ENCODE assay signal across 8 cellular contexts in genomic region chr17:43212641-43213490, GRCh38. TPM values are rescaled to one million over a fixed set of nuclear protein-coding genes. Genes with fewer than 3 reads are reported as not detected.
DNase-seq lines count a peak whose midpoint lies in the region; ATAC-seq, FAIRE-seq and TF ChIP-seq lines count a peak whose summit lies in the region.

No MANE protein-coding gene starts in this region.

- H3K4me3 ChIP-seq in astrocyte (ENCODE audit: insufficient read depth, low read depth, low read length): peak overlapping the region; percentile 83
- peak overlapping the region; percentile 77 for H3K4me3 ChIP-seq in lower lobe of right lung

- peak overlapping the region; percentile 91 for H3K4me2 ChIP-seq in astrocyte (ENCODE audit: low read length)

- H3K9me3 ChIP-seq in astrocyte (ENCODE audit: insufficient read depth, low read depth, low read length) (no peaks in the 10 kb centered on the region), lower lobe of right lung (no peaks in the 10 kb centered on the region)

- FAIRE-seq in astrocyte (lab: Jason Lieb, UNC): no peak

- peak overlapping the region; percentile 91 for H3K9ac ChIP-seq in astrocyte (ENCODE audit: low read length)

- peaks cover 16% of the 10 kb centered on the region for H3K79me2 ChIP-seq in astrocyte (ENCODE audit: insufficient read depth, low read length)

- H3K4me3 Mint-ChIP-seq in astrocyte (ENCODE audit: unreplicated experiment): peak overlapping the region; percentile 94

- H3K36me3 Mint-ChIP-seq in astrocyte (ENCODE audit: low read depth, unreplicated experiment): peaks cover 19% of the 10 kb centered on the region

- DNase-seq in astrocyte (ENCODE audit: low read depth): no peak
- DNase-seq in lower lobe of right lung: no peak
- no peak for DNase-seq in activated CD8-positive, alpha-beta memory T cell treated with anti-CD3 and anti-CD28 coated beads for 24 hours
- no peak for DNase-seq in hypothalamus (lab: John Stamatoyannopoulos, UW)
- no peak for DNase-seq in NCI-H510A (lab: John Stamatoyannopoulos, UW)

- ATAC-seq in HG02610 (IDR thresholded peaks at IDR 0.05; ENCODE audit: unreplicated experiment) (peak; percentile 17), lower lobe of right lung (peak; percentile 6 to 15), HG03045 (IDR thresholded peaks at IDR 0.05; ENCODE audit: unreplicated experiment) (no peak)

- no peaks in the 10 kb centered on the region for H3K27me3 ChIP-seq in astrocyte (ENCODE audit: insufficient read depth, low read length)
- no peaks in the 10 kb centered on the region for H3K27me3 ChIP-seq in lower lobe of right lung (ENCODE audit: low read depth)

- H2AFZ ChIP-seq in astrocyte (ENCODE audit: low read depth, low read length): no peak overlapping the region

- peak overlapping the region; percentile 98 for H3K27ac Mint-ChIP-seq in astrocyte (ENCODE audit: unreplicated experiment)

- H3K27ac ChIP-seq in 22Rv1 (peak overlapping the region; percentile 42; the same call in 1 of the 2 replicates), astrocyte (ENCODE audit: low read depth, low read length) (no peak overlapping the region), lower lobe of right lung (peak overlapping the region; percentile 88)

- H3K27me3 Mint-ChIP-seq in astrocyte (ENCODE audit: low read depth, unreplicated experiment): no peaks in the 10 kb centered on the region

- peaks cover 15% of the 10 kb centered on the region for H4K20me1 ChIP-seq in astrocyte (ENCODE audit: insufficient read depth, low read length)

- H3K4me1 ChIP-seq in astrocyte (ENCODE audit: insufficient read depth, low read length) (peaks cover 11% of the 10 kb centered on the region), lower lobe of right lung (peaks cover 25% of the 10 kb centered on the region)

- TF ChIP-seq CTCF in 22Rv1 (IDR thresholded peaks at IDR 0.05): no peak
- no peak for TF ChIP-seq CTCF in astrocyte (IDR thresholded peaks at IDR 0.05; ENCODE audit: insufficient read depth, low read depth, low read length)
- TF ChIP-seq CTCF in lower lobe of right lung (IDR thresholded peaks at IDR 0.05): no peak

- peaks cover 10% of the 10 kb centered on the region for H3K4me1 Mint-ChIP-seq in astrocyte (ENCODE audit: low read depth, unreplicated experiment)

- intact Hi-C loops in lower lobe of right lung (cut with DNase I): no loop called here

- H3K9me3 Mint-ChIP-seq in astrocyte (ENCODE audit: unreplicated experiment): no peaks in the 10 kb centered on the region

- H3K36me3 ChIP-seq in astrocyte (ENCODE audit: insufficient read depth, low read length) (peaks cover 32% of the 10 kb centered on the region), lower lobe of right lung (peaks cover 59% of the 10 kb centered on the region)

RNA-seq across cellular contexts. Expression of gene TMEM106A, which starts 1.2 kb away (rescaled TPM):
- 10.1 and 11.4 TPM in 2 replicates for total RNA-seq in astrocyte
- total RNA-seq in lower lobe of right lung: 17.9 TPM

RNA-seq across cellular contexts. Expression of gene CCDC200, which starts 15.6 kb away (rescaled TPM):
- not detected in 2 replicates for total RNA-seq in astrocyte
- not detected for total RNA-seq in lower lobe of right lung

RNA-seq across cellular contexts. Expression of gene RNU2-1, which starts 20.9 kb away (rescaled TPM):
- total RNA-seq in astrocyte (4,186 and 4,812 TPM in 2 replicates), lower lobe of right lung (8,279 TPM)

RNA-seq across cellular contexts. Expression of gene NBR1, which starts 41.9 kb away (rescaled TPM):
- 46.8 and 53.6 TPM in 2 replicates for total RNA-seq in astrocyte
- 93.3 TPM for total RNA-seq in lower lobe of right lung
